ENCODE assay signal across 15 cellular contexts in genomic region chr17:31918701-31919128, GRCh38.
"Had no signal": no experiment of that assay in that cellular context is flagged by ENCODE, and none has a peak within 500 bp of the region (broad histone marks: within the 10 kb centered on the region; RNA-seq: fewer than 3 reads in every experiment).

No MANE protein-coding gene starts in this region.

- H3K4me3 ChIP-seq: heart left ventricle, left lung, pancreas, testis had no signal

- H3K4me1 Mint-ChIP-seq: memory B cell, nephron had no signal

- ATAC-seq: heart left ventricle; left lung; pancreas; stimulated activated naive CD8-positive, alpha-beta T cell treated with anti-CD3 and anti-CD28 coated beads, Interleukin-15, amount 100 ng/mL, for 72 hours; WTC11 had no signal

- H3K27ac Mint-ChIP-seq: memory B cell; nephron; T-helper 1 cell treated with Interleukin-12 subunit alpha and Interleukin-12 subunit beta and Interleukin-4 antibody, amounts not matched to agents 30 μg/mL and 1 μg/mL, for 36 hours; WTC11 had no signal

- H3K36me3 ChIP-seq: heart left ventricle, left lung, pancreas had no signal

- H3K36me3 Mint-ChIP-seq: activated naive CD4-positive, alpha-beta T cell treated with anti-CD3 and anti-CD28 coated beads, Interleukin-2, amount 50 U/mL, for 72 hours had no signal

- H3K27ac ChIP-seq: heart left ventricle, left lung, pancreas, testis had no signal

- H3K27me3 ChIP-seq: testis had no signal

- H3K9me3 Mint-ChIP-seq: activated naive CD4-positive, alpha-beta T cell treated with anti-CD3 and anti-CD28 coated beads, Interleukin-2, amount 50 U/mL, for 72 hours; memory B cell; stimulated activated naive CD8-positive, alpha-beta T cell treated with anti-CD3 and anti-CD28 coated beads, Interleukin-15, amount 100 ng/mL, for 72 hours; T-helper 1 cell treated with Interleukin-12 subunit alpha and Interleukin-12 subunit beta and Interleukin-4 antibody, amounts not matched to agents 30 μg/mL and 1 μg/mL, for 36 hours had no signal

- H3K9me3 ChIP-seq: heart left ventricle, left lung, pancreas, testis had no signal

- H3K4me1 ChIP-seq: pancreas, testis had no signal

- DNase-seq: activated CD4-positive, alpha-beta T cell treated with anti-CD3 and anti-CD28 coated beads for 48 hours; activated T-cell treated with anti-CD3 and anti-CD28 coated beads, Interleukin-2, amount 50 U/mL, for 1 hour; anterior cingulate cortex; heart left ventricle; left lung; pancreas; stimulated activated CD4-positive, alpha-beta T cell treated with anti-CD3 and anti-CD28 coated beads, Interleukin-15, amount 100 ng/mL, for 24 hours; stimulated activated CD4-positive, alpha-beta T cell treated with anti-CD3 and anti-CD28 coated beads, Interleukin-4, amount 100 ng/mL, for 4 hours; testis had no signal

- H3K4me3 Mint-ChIP-seq: memory B cell; nephron; stimulated activated naive CD8-positive, alpha-beta T cell treated with anti-CD3 and anti-CD28 coated beads, Interleukin-15, amount 100 ng/mL, for 72 hours; T-helper 1 cell treated with Interleukin-12 subunit alpha and Interleukin-12 subunit beta and Interleukin-4 antibody, amounts not matched to agents 30 μg/mL and 1 μg/mL, for 36 hours; WTC11 had no signal
